Comparison of ENCODE assay signal across 8 cellular contexts in the genomic region with DNA sequence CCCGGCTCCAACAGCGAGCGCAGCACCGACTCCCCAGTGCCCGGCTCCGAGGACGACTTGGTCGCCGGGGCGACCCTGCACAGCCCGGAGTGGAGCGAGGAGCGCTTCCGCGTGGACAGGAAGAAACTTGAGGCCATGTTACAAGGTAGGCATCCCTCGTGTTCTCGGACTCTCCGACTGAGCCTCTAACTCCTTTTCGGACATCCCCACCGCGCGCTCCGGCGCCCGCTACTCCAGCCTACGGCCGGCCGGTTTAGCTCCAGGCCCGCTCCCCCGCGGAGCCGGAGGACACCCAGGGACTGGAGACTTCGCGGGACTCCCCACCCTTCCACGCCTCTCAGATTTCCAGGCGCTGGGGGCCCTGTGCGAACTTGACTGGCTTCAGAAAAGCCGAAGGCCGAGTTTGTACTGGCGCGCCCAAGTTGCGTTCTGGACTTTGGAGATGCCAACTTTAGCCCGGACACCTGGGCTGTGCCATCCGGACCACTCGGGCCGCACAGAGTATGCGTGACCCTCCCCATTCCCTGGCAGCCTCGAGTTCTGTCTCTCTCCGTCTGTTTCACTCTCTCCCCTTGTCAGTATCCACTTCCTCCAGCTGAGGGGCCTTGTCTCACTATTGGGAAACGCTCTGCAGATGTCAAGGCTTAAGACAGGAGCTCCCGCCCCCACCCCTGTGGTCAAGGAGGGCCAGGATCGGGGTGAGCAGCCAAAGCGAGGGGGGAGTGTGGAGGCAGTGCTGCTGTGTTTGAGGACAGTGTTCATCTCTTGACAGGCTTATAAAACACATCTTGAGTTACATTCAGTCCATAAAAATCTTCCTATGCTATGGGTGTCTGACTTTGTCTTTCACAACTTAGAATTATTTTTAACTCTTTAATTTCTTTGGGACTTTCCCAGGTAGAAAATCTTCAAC. TPM values are rescaled to one million over a fixed set of nuclear protein-coding genes. Genes with fewer than 3 reads are reported as not detected.
DNase-seq lines count a peak whose midpoint lies in the region; ATAC-seq and TF ChIP-seq lines count a peak whose summit lies in the region.

No MANE protein-coding gene starts in this region.

- H3K4me2 ChIP-seq in trophoblast cell (ENCODE audit: low read length) = peak overlapping the region; percentile 95

- H3K27ac ChIP-seq in adrenal gland = peak overlapping the region in 4 of 5 donors; percentile 37 to 83 (median 59)
- H3K27ac ChIP-seq in trophoblast cell (ENCODE audit: low read depth, low read length) = no peak overlapping the region

- H2BK120ac ChIP-seq in trophoblast cell (ENCODE audit: insufficient read depth, low read length, poor library complexity) = no peak overlapping the region

- H4K12ac ChIP-seq in trophoblast cell (ENCODE audit: low read depth, low read length) = no peak overlapping the region

- no peaks in the 10 kb centered on the region for H3K36me3 ChIP-seq in MG63
- H3K36me3 ChIP-seq in adrenal gland (replicated peaks in 1 of 2) = no peaks in the 10 kb centered on the region
- H3K36me3 ChIP-seq in trophoblast cell (ENCODE audit: control insufficient read depth in 1 of 2, insufficient read depth in 2 of 2, low read length in 2 of 2) = no peaks in the 10 kb centered on the region

- intact Hi-C loops in adrenal gland (cut with DNase I) = no loop called here
- intact Hi-C loops in left ventricle myocardium superior (cut with micrococcal nuclease) = no loop called here

- DNase-seq in NCI-H2227 (lab: John Stamatoyannopoulos, UW; ENCODE audit: unreplicated experiment) (peak; percentile 13), NCI-H2227 treated with DMSO at 0.1 percent for 48 hours (lab: John Stamatoyannopoulos, UW) (no peak), MG63 (peak; percentile 78), adrenal gland (peak; percentile 32 to 61 (median 40)), left ventricle myocardium superior (peak; percentile 80), trophoblast cell (peak in 1 of 2 donors; percentile 22), NCI-H1048 (lab: John Stamatoyannopoulos, UW) (no peak)

- H3K4me3 ChIP-seq in MG63 = peak overlapping the region; percentile 71
- peak overlapping the region in 2 of 4 donors; percentile 50 to 80 for H3K4me3 ChIP-seq in adrenal gland
- peak overlapping the region; percentile 76 for H3K4me3 ChIP-seq in trophoblast cell (ENCODE audit: low read depth, low read length)

- no peak overlapping the region for H2AK5ac ChIP-seq in trophoblast cell (ENCODE audit: low read length)

- TF ChIP-seq CTCF in adrenal gland (IDR thresholded peaks at IDR 0.05) = no peak

- no peak overlapping the region for H4K8ac ChIP-seq in trophoblast cell (ENCODE audit: low read depth, low read length)

- no peak overlapping the region for H3K9ac ChIP-seq in trophoblast cell (ENCODE audit: low read length)

- no peaks in the 10 kb centered on the region for H3K79me1 ChIP-seq in trophoblast cell (ENCODE audit: low read length)

- no peak overlapping the region for H3K14ac ChIP-seq in trophoblast cell (ENCODE audit: low read length)

- no peak overlapping the region for H3K18ac ChIP-seq in trophoblast cell (ENCODE audit: low read length)

- H3K4ac ChIP-seq in trophoblast cell (ENCODE audit: low read depth, low read length) = no peak overlapping the region

- no peak overlapping the region for H2AFZ ChIP-seq in trophoblast cell (ENCODE audit: insufficient read depth, low read length, poor library complexity)

- no peak overlapping the region for H2BK5ac ChIP-seq in trophoblast cell (ENCODE audit: low read depth, low read length, poor library complexity)

- no peak for TF ChIP-seq POLR2A in adrenal gland (IDR thresholded peaks at IDR 0.05)

- peaks cover 0 to 8% of the 10 kb centered on the region in 2 donors for H3K4me1 ChIP-seq in adrenal gland (replicated peaks in 1 of 2)
- H3K4me1 ChIP-seq in trophoblast cell (ENCODE audit: control insufficient read depth in 1 of 2, insufficient read depth in 2 of 2, low read length in 2 of 2) = peaks cover 0 to 3% of the 10 kb centered on the region in 2 experiments

- 0 to 2% (median 1%) methylated on average over 20 to 53 of the region's 53 CpGs for WGBS in adrenal gland, 4 donors
- WGBS in trophoblast cell (ENCODE audit: extremely low coverage, insufficient coverage, insufficient read length) = no CpG with 5 or more reads among the region's 53 CpGs

- H3K23ac ChIP-seq in trophoblast cell (ENCODE audit: low read length) = no peak overlapping the region

- no peaks in the 10 kb centered on the region for H3K79me2 ChIP-seq in trophoblast cell (ENCODE audit: control insufficient read depth, insufficient read depth, low read length, poor library complexity)

- H3K27me3 ChIP-seq in MG63 (no peaks in the 10 kb centered on the region), adrenal gland (no peaks in the 10 kb centered on the region), trophoblast cell (ENCODE audit: insufficient read depth, low read length) (peaks cover 2% of the 10 kb centered on the region)

- H3K9me3 ChIP-seq in MG63 (no peaks in the 10 kb centered on the region), adrenal gland (replicated peaks in 1 of 3) (no peaks in the 10 kb centered on the region), trophoblast cell (ENCODE audit: insufficient read depth, low read depth, low read length) (no peaks in the 10 kb centered on the region)

- ATAC-seq in left ventricle myocardium superior (peak; percentile 85), GM19467 (IDR thresholded peaks at IDR 0.05; ENCODE audit: unreplicated experiment) (no peak)

- H4K91ac ChIP-seq in trophoblast cell (ENCODE audit: low read depth, low read length) = no peak overlapping the region

- no peak overlapping the region for H2BK12ac ChIP-seq in trophoblast cell (ENCODE audit: low read length)

RNA-seq across cellular contexts. Expression of a gene that starts 0.8 kb away (rescaled TPM):
- total RNA-seq in MG63 (2014; rRNA removed; shearing (Covaris generic); ENCODE audit: low replicate concordance) = 15.2 and 21.8 TPM in 2 replicates
- total RNA-seq in adrenal gland (10 to 100 TPM in 4 of 8 donors, 1 to 10 TPM in 4; 5.9 to 25.9 (median 11.4) TPM), left ventricle myocardium superior (4.9 TPM)
- polyA plus RNA-seq in adrenal gland = 1 to 10 TPM; 4.5 to 5.9 (median 5.7) TPM
- polyA plus RNA-seq in trophoblast cell (2013) = 0.39 and 0.49 TPM in 2 replicates

Comparison
In these comparisons a context has a peak if more than half of its experiments do, and no peak if none do; other contexts are left out.
1. DNase-seq: peak in NCI-H2227 (single experiment), MG63 (single experiment), adrenal gland (7 of 7) and left ventricle myocardium superior (single experiment); none in NCI-H2227 treated with DMSO at 0.1 percent for 48 hours (single experiment) and NCI-H1048 (single experiment).